ENCODE assay signal across 12 cellular contexts in the genomic region with DNA sequence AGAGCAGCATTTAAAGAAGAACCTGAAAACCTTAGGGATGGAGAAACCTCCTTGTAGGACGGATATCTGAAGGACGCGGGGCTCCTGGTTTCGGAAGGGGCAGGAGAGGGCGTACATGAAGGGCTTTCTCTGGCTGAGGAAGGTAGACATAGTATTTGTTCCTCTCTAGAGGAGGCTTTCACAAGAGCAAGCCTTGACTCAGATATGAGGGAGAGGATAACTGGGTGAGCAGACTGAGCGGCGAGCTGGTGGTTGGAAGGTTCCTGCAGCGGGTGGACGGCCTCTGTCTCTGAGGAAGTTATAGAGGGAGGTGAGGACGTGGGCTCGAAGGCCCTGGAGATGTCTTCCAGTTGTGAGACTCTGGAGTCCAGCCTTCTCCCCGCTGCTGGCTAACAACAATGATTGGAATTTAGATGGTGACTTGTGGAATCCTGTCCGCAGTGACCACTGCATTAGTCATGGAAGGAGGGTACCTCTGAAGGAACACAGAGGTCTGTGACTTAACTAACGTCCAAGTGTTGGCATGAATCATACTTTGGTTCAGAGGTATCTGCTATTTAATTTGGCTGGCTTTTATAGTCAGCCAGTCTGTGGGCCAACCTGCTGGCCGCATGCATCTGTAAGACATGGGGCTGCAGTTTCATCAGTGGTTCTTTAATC.
DNase-seq lines count a peak whose midpoint lies in the region; ATAC-seq, FAIRE-seq and TF ChIP-seq lines count a peak whose summit lies in the region.
"Had no signal": no experiment of that assay in that cellular context is flagged by ENCODE, and none has a peak within 500 bp of the region (broad histone marks: within the 10 kb centered on the region; RNA-seq: fewer than 3 reads in every experiment).

No MANE protein-coding gene starts in this region.

- H3K4me2 ChIP-seq in fibroblast of lung (ENCODE audit: extremely low read depth, insufficient read depth, low read length) = peak overlapping the region; percentile 60
- peak overlapping the region; percentile 68 for H3K4me2 ChIP-seq in smooth muscle cell
- no peak overlapping the region for H3K4me2 ChIP-seq in neural progenitor cell

- no peaks in the 10 kb centered on the region for H3K9me3 Mint-ChIP-seq in neural progenitor cell
- H3K9me3 Mint-ChIP-seq: activated naive CD4-positive, alpha-beta T cell treated with anti-CD3 and anti-CD28 coated beads, Interleukin-2, amount 50 U/mL, for 24 hours had no signal

- peaks cover 26% of the 10 kb centered on the region for H3K36me3 Mint-ChIP-seq in neural progenitor cell
- H3K36me3 Mint-ChIP-seq: activated naive CD4-positive, alpha-beta T cell treated with anti-CD3 and anti-CD28 coated beads, Interleukin-2, amount 50 U/mL, for 24 hours had no signal

- no peak overlapping the region for H2AFZ ChIP-seq in fibroblast of lung (ENCODE audit: low read length)
- H2AFZ ChIP-seq in smooth muscle cell (ENCODE audit: low read depth) = no peak overlapping the region
- no peak overlapping the region for H2AFZ ChIP-seq in neural progenitor cell (replicated peaks)

- H3K36me3 ChIP-seq in fibroblast of lung (ENCODE audit: control insufficient read depth, insufficient read depth, low read length) (no peaks in the 10 kb centered on the region), smooth muscle cell (ENCODE audit: low read depth) (no peaks in the 10 kb centered on the region), neural progenitor cell (no peaks in the 10 kb centered on the region)
- H3K36me3 ChIP-seq: pancreas had no signal

- H3K27me3 ChIP-seq in fibroblast of lung (ENCODE audit: control insufficient read depth, insufficient read depth, low read length) (no peaks in the 10 kb centered on the region), smooth muscle cell (ENCODE audit: low read depth) (no peaks in the 10 kb centered on the region), neural progenitor cell (no peaks in the 10 kb centered on the region)
- H3K27me3 ChIP-seq: pancreas had no signal

- no peak overlapping the region for H3K4me3 Mint-ChIP-seq in neural progenitor cell
- H3K4me3 Mint-ChIP-seq: activated naive CD4-positive, alpha-beta T cell treated with anti-CD3 and anti-CD28 coated beads, Interleukin-2, amount 50 U/mL, for 24 hours had no signal

- H3K27ac Mint-ChIP-seq in neural progenitor cell = no peak overlapping the region
- H3K27ac Mint-ChIP-seq: activated naive CD4-positive, alpha-beta T cell treated with anti-CD3 and anti-CD28 coated beads, Interleukin-2, amount 50 U/mL, for 24 hours had no signal

- no peak for ATAC-seq in GM21367 (IDR thresholded peaks at IDR 0.05; ENCODE audit: unreplicated experiment)

- H4K20me1 ChIP-seq in fibroblast of lung (ENCODE audit: control insufficient read depth, extremely low read depth, insufficient read depth, low read length) = no peaks in the 10 kb centered on the region
- H4K20me1 ChIP-seq in smooth muscle cell (ENCODE audit: low read depth) = no peaks in the 10 kb centered on the region
- peaks cover 17% of the 10 kb centered on the region for H4K20me1 ChIP-seq in neural progenitor cell (ENCODE audit: low read depth)

- in situ Hi-C loops in SK-MEL-5 (cut with HindIII; ENCODE audit: low pct_unique_long_range_greater_than_20kb, low sequenced_read_pairs) = no loop called here

- FAIRE-seq in H54 (lab: Jason Lieb, UNC) (peak; percentile 92), GM12892 (lab: Jason Lieb, UNC) (no peak)
- FAIRE-seq: pancreas, TTC549 had no signal

- no peak for TF ChIP-seq POLR2A in H54 (IDR thresholded peaks at IDR 0.05; ENCODE audit: low read depth, low read length)
- TF ChIP-seq POLR2A in GM12892 (IDR thresholded peaks at IDR 0.05; ENCODE audit: low read depth, low read length) = no peak

- peaks cover 3% of the 10 kb centered on the region for H3F3A ChIP-seq in smooth muscle cell (ENCODE audit: low read depth)
- no peaks in the 10 kb centered on the region for H3F3A ChIP-seq in neural progenitor cell (ENCODE audit: low read depth)

- H3K4me1 Mint-ChIP-seq in neural progenitor cell = peaks cover 19% of the 10 kb centered on the region
- H3K4me1 Mint-ChIP-seq: activated naive CD4-positive, alpha-beta T cell treated with anti-CD3 and anti-CD28 coated beads, Interleukin-2, amount 50 U/mL, for 24 hours had no signal

- H3K27ac ChIP-seq in fibroblast of lung (ENCODE audit: insufficient read depth, low read length) (peak overlapping the region; percentile 84), smooth muscle cell (ENCODE audit: low read depth) (peak overlapping the region; percentile 93), neural progenitor cell (no peak overlapping the region)
- H3K27ac ChIP-seq: pancreas had no signal

- H3K4me1 ChIP-seq in fibroblast of lung (ENCODE audit: control insufficient read depth, extremely low read depth, insufficient read depth, low read length) = peaks cover 22% of the 10 kb centered on the region
- H3K4me1 ChIP-seq in smooth muscle cell (ENCODE audit: low read depth) = peaks cover 10% of the 10 kb centered on the region
- no peaks in the 10 kb centered on the region for H3K4me1 ChIP-seq in neural progenitor cell
- H3K4me1 ChIP-seq: pancreas had no signal

- no peaks in the 10 kb centered on the region for H3K9me3 ChIP-seq in fibroblast of lung (ENCODE audit: control insufficient read depth, insufficient read depth, low read depth, low read length)
- no peaks in the 10 kb centered on the region for H3K9me3 ChIP-seq in smooth muscle cell (replicated peaks; ENCODE audit: low read depth)
- H3K9me3 ChIP-seq in neural progenitor cell (ENCODE audit: low read depth) = no peaks in the 10 kb centered on the region
- H3K9me3 ChIP-seq: pancreas had no signal

- 52% methylated on average over 15 of the region's 15 CpGs for WGBS in smooth muscle cell (ENCODE audit: low lambda C conversion rate)

- H3K4me3 ChIP-seq in fibroblast of lung (replicated peaks in 1 of 4; ENCODE audit: control extremely low read depth in 1 of 4, insufficient read depth in 1 of 4, low read depth in 3 of 4, low read length in 4 of 4) = no peak overlapping the region
- no peak overlapping the region for H3K4me3 ChIP-seq in smooth muscle cell
- H3K4me3 ChIP-seq in neural progenitor cell = no peak overlapping the region
- H3K4me3 ChIP-seq: pancreas had no signal

- DNase-seq in H54 (ENCODE audit: insufficient read length, low spot score) (peak; percentile 79), SK-MEL-5 (ENCODE audit: low read depth, low spot score) (peak; percentile 49), fibroblast of lung (ENCODE audit: low read depth in 2 of 2) (peak; percentile 95 to 100), smooth muscle cell (lab: John Stamatoyannopoulos, UW; ENCODE audit: unreplicated experiment) (no peak), GF-D8 (lab: John Stamatoyannopoulos, UW) (no peak), GM12892 (ENCODE audit: insufficient read length) (no peak), neural progenitor cell (ENCODE audit: low spot score) (no peak)
- DNase-seq: NCI-H446 treated with DMSO at 0.1 percent for 48 hours, pancreas had no signal

- H3K9ac ChIP-seq in fibroblast of lung (ENCODE audit: insufficient read depth, low read length) (no peak overlapping the region), smooth muscle cell (ENCODE audit: low read depth) (peak overlapping the region; percentile 76), neural progenitor cell (no peak overlapping the region)

- TF ChIP-seq CTCF in fibroblast of lung (conservative IDR thresholded peaks at IDR 0.05 in 1 of 2, IDR thresholded peaks at IDR 0.05 in 1 of 2; ENCODE audit: low read depth in 1 of 2, low read length in 2 of 2) (no peak), smooth muscle cell (IDR thresholded peaks at IDR 0.05; ENCODE audit: borderline replicate concordance, insufficient read depth, poor library complexity, severe bottlenecking) (peak; percentile 7), neural progenitor cell (IDR thresholded peaks at IDR 0.05) (no peak)

- no peaks in the 10 kb centered on the region for H3K27me3 Mint-ChIP-seq in neural progenitor cell (ENCODE audit: insufficient read depth, low read depth)

- H3K79me2 ChIP-seq in fibroblast of lung (ENCODE audit: control insufficient read depth, insufficient read depth, low read length) (peaks cover 6% of the 10 kb centered on the region), smooth muscle cell (ENCODE audit: low read depth) (peaks cover 11% of the 10 kb centered on the region), neural progenitor cell (ENCODE audit: low read depth) (no peaks in the 10 kb centered on the region)

Comparison
In these comparisons a context has a peak if more than half of its experiments do, and no peak if none do; other contexts are left out.
1. DNase-seq: peak in H54 (single experiment), SK-MEL-5 (single experiment) and fibroblast of lung (2 of 2); none in smooth muscle cell (single experiment), GF-D8 (single experiment), GM12892 (single experiment) and neural progenitor cell (single experiment).